In genomic region chr6:4323322-4323721, GRCh38 we compare ENCODE assay signal across 26 cellular contexts.
DNase-seq lines count a peak whose midpoint lies in the region; ATAC-seq and TF ChIP-seq lines count a peak whose summit lies in the region.
"Had no signal": no experiment of that assay in that cellular context is flagged by ENCODE, and none has a peak within 500 bp of the region (broad histone marks: within the 10 kb centered on the region; RNA-seq: fewer than 3 reads in every experiment).

No MANE protein-coding gene starts in this region.

- peaks cover 9% of the 10 kb centered on the region for H3K9me3 Mint-ChIP-seq in type B pancreatic cell
- H3K9me3 Mint-ChIP-seq in natural killer cell = no peaks in the 10 kb centered on the region
- H3K9me3 Mint-ChIP-seq: activated CD4-positive, alpha-beta memory T cell treated with anti-CD3 and anti-CD28 coated beads for 36 hours; CD8-positive, alpha-beta T cell had no signal

- H3K36me3 Mint-ChIP-seq in type B pancreatic cell (no peaks in the 10 kb centered on the region), natural killer cell (no peaks in the 10 kb centered on the region)
- H3K36me3 Mint-ChIP-seq: activated CD4-positive, alpha-beta memory T cell treated with anti-CD3 and anti-CD28 coated beads for 36 hours; activated naive CD8-positive, alpha-beta T cell; CD8-positive, alpha-beta T cell; WTC11 had no signal

- no peaks in the 10 kb centered on the region for H3K9me3 ChIP-seq in left lung
- H3K9me3 ChIP-seq: ascending aorta, pancreas, right atrium auricular region, thoracic aorta had no signal

- intact Hi-C loops in left lung (cut with DNase I) (no loop called here), natural killer cell (cut with micrococcal nuclease) (no loop called here)

- ATAC-seq in left lung (peak; percentile 38), natural killer cell (no peak)
- ATAC-seq: CD8-positive, alpha-beta T cell; left lobe of liver; WTC11 had no signal

- H3K27me3 Mint-ChIP-seq in type B pancreatic cell (no peaks in the 10 kb centered on the region), natural killer cell (ENCODE audit: low read depth in 2 of 2) (peaks cover 13 to 41% of the 10 kb centered on the region in 2 donors)

- TF ChIP-seq CTCF in left lung (IDR thresholded peaks at IDR 0.05) = no peak
- TF ChIP-seq CTCF in type B pancreatic cell (conservative IDR thresholded peaks at IDR 0.05) = no peak
- TF ChIP-seq CTCF in natural killer cell (IDR thresholded peaks at IDR 0.05) = no peak

- H3K4me3 Mint-ChIP-seq in type B pancreatic cell (peak overlapping the region; percentile 37), natural killer cell (no peak overlapping the region)
- H3K4me3 Mint-ChIP-seq: activated CD4-positive, alpha-beta memory T cell treated with anti-CD3 and anti-CD28 coated beads for 36 hours; activated naive CD8-positive, alpha-beta T cell; CD8-positive, alpha-beta T cell; WTC11 had no signal

- no peak overlapping the region for H3K27ac ChIP-seq in left lung
- H3K27ac ChIP-seq: ascending aorta, heart left ventricle, pancreas, right atrium auricular region, thoracic aorta had no signal

- DNase-seq in M059J (ENCODE audit: low read depth) (peak; percentile 59), amniotic epithelial cell (ENCODE audit: low read depth) (peak; percentile 79), left lung (no peak), type B pancreatic cell (ENCODE audit: extremely low spot score, unreplicated experiment) (no peak), glomerular visceral epithelial cell (ENCODE audit: extremely low spot score) (no peak), natural killer cell (no peak), activated gamma-delta T cell (lab: John Stamatoyannopoulos, UW) (no peak)
- DNase-seq: activated CD4-positive, alpha-beta memory T cell treated with anti-CD3 and anti-CD28 coated beads for 36 hours; CD8-positive, alpha-beta T cell; central memory CD4-positive, alpha-beta T cell; dermis blood vessel endothelial cell; GOT3; heart left ventricle; NCI-H1092; NCI-H187 treated with DMSO at 0.1 percent for 48 hours; NCI-H774; pancreas; stimulated activated naive CD4-positive, alpha-beta T cell treated with Interleukin-2 at 50 U/mL for 16 hours; T1000 had no signal

- H3K4me1 Mint-ChIP-seq in type B pancreatic cell (ENCODE audit: unreplicated experiment) (peaks cover 36% of the 10 kb centered on the region), natural killer cell (no peaks in the 10 kb centered on the region)

- H3K4me1 ChIP-seq in left lung = peaks cover 10 to 12% of the 10 kb centered on the region in 2 donors
- H3K4me1 ChIP-seq: ascending aorta had no signal

- H3K27ac Mint-ChIP-seq in type B pancreatic cell (no peak overlapping the region), natural killer cell (no peak overlapping the region)
- H3K27ac Mint-ChIP-seq: activated CD4-positive, alpha-beta memory T cell treated with anti-CD3 and anti-CD28 coated beads for 36 hours; activated naive CD8-positive, alpha-beta T cell; activated T-helper 2 cell treated with anti-CD3 and anti-CD28 coated beads, Interferon-gamma antibody, Interleukin-2, Interleukin-4, amounts not matched to agents 10 μg/mL and 5 μg/mL and 100 μg/mL, durations not matched to agents 14 hours and 24 hours and 36 hours; CD8-positive, alpha-beta T cell; WTC11 had no signal

- H3K36me3 ChIP-seq in left lung = no peaks in the 10 kb centered on the region
- H3K36me3 ChIP-seq: ascending aorta, heart left ventricle, pancreas, right atrium auricular region, thoracic aorta had no signal

- no peaks in the 10 kb centered on the region for H3K27me3 ChIP-seq in left lung
- H3K27me3 ChIP-seq: ascending aorta, heart left ventricle, pancreas, right atrium auricular region had no signal

- no peak overlapping the region for H3K4me3 ChIP-seq in left lung
- H3K4me3 ChIP-seq: ascending aorta, heart left ventricle, pancreas, right atrium auricular region, thoracic aorta had no signal

Comparison
In these comparisons a context has a peak if more than half of its experiments do, and no peak if none do; other contexts are left out.
1. DNase-seq: peak in M059J (single experiment) and amniotic epithelial cell (single experiment); none in left lung (0 of 2), type B pancreatic cell (single experiment), glomerular visceral epithelial cell (single experiment), natural killer cell (single experiment) and activated gamma-delta T cell (single experiment).